In the genomic region with DNA sequence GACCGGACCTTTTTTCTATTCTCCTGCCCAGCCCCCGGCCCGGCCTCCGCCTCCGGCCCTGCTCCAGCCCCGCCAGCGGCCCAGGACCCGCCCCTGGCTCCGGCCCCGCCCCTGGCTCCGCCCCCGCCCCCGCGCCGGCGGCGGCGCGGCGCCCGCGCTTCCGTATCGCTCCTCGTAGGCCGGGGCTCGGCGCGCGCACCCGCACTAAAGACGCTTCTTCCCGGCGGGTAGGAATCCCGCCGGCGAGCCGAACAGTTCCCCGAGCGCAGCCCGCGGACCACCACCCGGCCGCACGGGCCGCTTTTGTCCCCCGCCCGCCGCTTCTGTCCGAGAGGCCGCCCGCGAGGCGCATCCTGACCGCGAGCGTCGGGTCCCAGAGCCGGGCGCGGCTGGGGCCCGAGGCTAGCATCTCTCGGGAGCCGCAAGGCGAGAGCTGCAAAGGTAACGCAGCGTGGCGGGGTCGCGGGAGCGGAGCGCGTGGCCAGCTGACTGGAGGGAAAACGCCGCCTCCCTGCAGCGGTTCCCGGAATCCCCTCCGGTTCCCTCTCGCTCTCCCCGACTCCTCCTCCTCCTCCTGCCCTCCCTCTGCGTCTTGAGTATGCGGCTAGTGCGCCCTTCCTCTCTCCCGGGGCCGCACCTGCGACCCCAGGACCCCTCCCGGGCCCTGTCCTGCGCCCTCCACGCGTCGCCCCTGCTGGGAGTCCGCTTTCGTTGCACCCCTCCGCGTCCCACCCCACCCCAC, we compare ENCODE assay signal across 1 cellular context.
TF ChIP-seq lines count a peak whose summit lies in the region.

A gene (plus strand): TSS at position 163 of the 742 bp plus-strand sequence. CDS start 11,985 bp downstream, outside the sequence.

TF ChIP-seq in K562, 482 proteins besides CTCF, POLR2A, EP300 and RAD21 (continued from another document and continues in another):
- TF ChIP-seq, protein P1, sequence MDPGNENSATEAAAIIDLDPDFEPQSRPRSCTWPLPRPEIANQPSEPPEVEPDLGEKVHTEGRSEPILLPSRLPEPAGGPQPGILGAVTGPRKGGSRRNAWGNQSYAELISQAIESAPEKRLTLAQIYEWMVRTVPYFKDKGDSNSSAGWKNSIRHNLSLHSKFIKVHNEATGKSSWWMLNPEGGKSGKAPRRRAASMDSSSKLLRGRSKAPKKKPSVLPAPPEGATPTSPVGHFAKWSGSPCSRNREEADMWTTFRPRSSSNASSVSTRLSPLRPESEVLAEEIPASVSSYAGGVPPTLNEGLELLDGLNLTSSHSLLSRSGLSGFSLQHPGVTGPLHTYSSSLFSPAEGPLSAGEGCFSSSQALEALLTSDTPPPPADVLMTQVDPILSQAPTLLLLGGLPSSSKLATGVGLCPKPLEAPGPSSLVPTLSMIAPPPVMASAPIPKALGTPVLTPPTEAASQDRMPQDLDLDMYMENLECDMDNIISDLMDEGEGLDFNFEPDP (CRISPR knock-in tag; IDR thresholded peaks at IDR 0.05) = no peak
- TF ChIP-seq PHB2 (IDR thresholded peaks at IDR 0.05; ENCODE audit: low read depth) (no peak), JUN (IDR thresholded peaks at IDR 0.05; ENCODE audit: borderline replicate concordance, low read depth, low read length) (no peak), JUN (CRISPR knock-in tag; IDR thresholded peaks at IDR 0.05; ENCODE audit: borderline replicate concordance) (no peak), RB1 (IDR thresholded peaks at IDR 0.05; ENCODE audit: low read depth) (peak; percentile 86), CXXC5 (CRISPR knock-in tag; IDR thresholded peaks at IDR 0.05) (peak; percentile 89), ZNF77 (CRISPR knock-in tag; IDR thresholded peaks at IDR 0.05) (no peak), ZNF551 (CRISPR knock-in tag; IDR thresholded peaks at IDR 0.05) (no peak), ZNF232 (CRISPR knock-in tag; IDR thresholded peaks at IDR 0.05) (no peak), FOXP1 (CRISPR knock-in tag; IDR thresholded peaks at IDR 0.05) (0 out of 2 replicates have a peak, but pooled peaks have one; percentile 6), PHF21A (IDR thresholded peaks at IDR 0.05; ENCODE audit: borderline replicate concordance, low read depth) (no peak), MTA1 (IDR thresholded peaks at IDR 0.05; ENCODE audit: borderline replicate concordance) (no peak), ETV6 (IDR thresholded peaks at IDR 0.05; ENCODE audit: borderline replicate concordance in 1 of 2, low read depth in 2 of 2, low read length in 1 of 2) (no peak), ETV6 (CRISPR knock-in tag; IDR thresholded peaks at IDR 0.05; ENCODE audit: borderline replicate concordance) (no peak), FOS (IDR thresholded peaks at IDR 0.05; ENCODE audit: extremely low read depth, insufficient read length) (no peak), POLR2G (IDR thresholded peaks at IDR 0.05; ENCODE audit: low read depth, low read length) (peak; percentile 82), TARDBP (IDR thresholded peaks at IDR 0.05) (no peak), ZNF830 (CRISPR knock-in tag; IDR thresholded peaks at IDR 0.05) (no peak), TAF1 (IDR thresholded peaks at IDR 0.05; ENCODE audit: control insufficient read depth, extremely low read depth, insufficient read depth, low read length, severe bottlenecking) (peak; percentile 56), NCOA6 (IDR thresholded peaks at IDR 0.05) (no peak), KAT7 (CRISPR knock-in tag; IDR thresholded peaks at IDR 0.05; ENCODE audit: borderline replicate concordance) (peak; percentile 96), SIN3A (IDR thresholded peaks at IDR 0.05; ENCODE audit: borderline replicate concordance in 2 of 2, control insufficient read depth in 1 of 2, low read depth in 2 of 2, low read length in 2 of 2) (peak in 1 of 2 experiments; percentile 8; a peak in 1 of 4 replicates), ARID1B (IDR thresholded peaks at IDR 0.05) (no peak), HMG20B (CRISPR knock-in tag; IDR thresholded peaks at IDR 0.05) (no peak), CBX3 (IDR thresholded peaks at IDR 0.05; ENCODE audit: borderline replicate concordance in 1 of 2, low read length in 2 of 2) (no peak), LEF1 (IDR thresholded peaks at IDR 0.05) (no peak), ZFP36 (IDR thresholded peaks at IDR 0.05; ENCODE audit: low read depth, low read length, partially characterized antibody) (no peak), HMG20A (CRISPR knock-in tag; conservative IDR thresholded peaks at IDR 0.05) (no peak), RFX7 (CRISPR knock-in tag; IDR thresholded peaks at IDR 0.05) (no peak), RBM14 (IDR thresholded peaks at IDR 0.05; ENCODE audit: borderline replicate concordance, insufficient read depth, low read depth, low read length) (no peak), TRIM24 (IDR thresholded peaks at IDR 0.05) (no peak), KLF16 (IDR thresholded peaks at IDR 0.05) (no peak), ADNP (tag; IDR thresholded peaks at IDR 0.05) (no peak), SRSF9 (IDR thresholded peaks at IDR 0.05; ENCODE audit: borderline replicate concordance, low read depth, low read length) (no peak), SRSF7 (optimal IDR thresholded peaks at IDR 0.05; ENCODE audit: low read depth, low read length) (no peak), CC2D1A (IDR thresholded peaks at IDR 0.05) (no peak), CBX2 (IDR thresholded peaks at IDR 0.05; ENCODE audit: insufficient read depth, low read length, poor library complexity, severe bottlenecking) (no peak), ZNF121 (CRISPR knock-in tag; conservative IDR thresholded peaks at IDR 0.05) (no peak), ZFP1 (CRISPR knock-in tag; IDR thresholded peaks at IDR 0.05) (no peak), HSF4 (CRISPR knock-in tag; IDR thresholded peaks at IDR 0.05; ENCODE audit: borderline replicate concordance) (no peak), ARHGAP35 (IDR thresholded peaks at IDR 0.05; ENCODE audit: partially characterized antibody) (no peak), TEAD4 (IDR thresholded peaks at IDR 0.05; ENCODE audit: low read length) (no peak), TEAD4 (CRISPR knock-in tag; IDR thresholded peaks at IDR 0.05; ENCODE audit: borderline replicate concordance) (no peak), ZFP30 (CRISPR knock-in tag; IDR thresholded peaks at IDR 0.05; ENCODE audit: borderline replicate concordance) (no peak), ZNF445 (CRISPR knock-in tag; IDR thresholded peaks at IDR 0.05; ENCODE audit: low read depth) (no peak), CREBBP (IDR thresholded peaks at IDR 0.05; ENCODE audit: low read depth, low read length) (no peak), KDM2B (CRISPR knock-in tag; IDR thresholded peaks at IDR 0.05) (no peak), CBX1 (IDR thresholded peaks at IDR 0.05; ENCODE audit: low read depth) (0 out of 2 replicates have a peak, but pooled peaks have one; percentile 53), ZNF143 (CRISPR knock-in tag; IDR thresholded peaks at IDR 0.05) (no peak), ZC3H11A (IDR thresholded peaks at IDR 0.05; ENCODE audit: low read depth, low read length) (no peak), HEY1 (CRISPR knock-in tag; IDR thresholded peaks at IDR 0.05; ENCODE audit: borderline replicate concordance) (no peak), SMAD2 (IDR thresholded peaks at IDR 0.05; ENCODE audit: low read depth, low read length) (no peak)
- TF ChIP-seq, protein P2, sequence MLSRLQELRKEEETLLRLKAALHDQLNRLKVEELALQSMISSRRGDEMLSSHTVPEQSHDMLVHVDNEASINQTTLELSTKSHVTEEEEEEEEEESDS (CRISPR knock-in tag; IDR thresholded peaks at IDR 0.05) = no peak
- TF ChIP-seq, protein P3, sequence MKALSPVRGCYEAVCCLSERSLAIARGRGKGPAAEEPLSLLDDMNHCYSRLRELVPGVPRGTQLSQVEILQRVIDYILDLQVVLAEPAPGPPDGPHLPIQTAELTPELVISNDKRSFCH (CRISPR knock-in tag; IDR thresholded peaks at IDR 0.05) = no peak
- TF ChIP-seq, protein P3 (tag; IDR thresholded peaks at IDR 0.05) = peak; percentile 45; the same call in 1 of the 2 replicates
- TF ChIP-seq, protein P4, sequence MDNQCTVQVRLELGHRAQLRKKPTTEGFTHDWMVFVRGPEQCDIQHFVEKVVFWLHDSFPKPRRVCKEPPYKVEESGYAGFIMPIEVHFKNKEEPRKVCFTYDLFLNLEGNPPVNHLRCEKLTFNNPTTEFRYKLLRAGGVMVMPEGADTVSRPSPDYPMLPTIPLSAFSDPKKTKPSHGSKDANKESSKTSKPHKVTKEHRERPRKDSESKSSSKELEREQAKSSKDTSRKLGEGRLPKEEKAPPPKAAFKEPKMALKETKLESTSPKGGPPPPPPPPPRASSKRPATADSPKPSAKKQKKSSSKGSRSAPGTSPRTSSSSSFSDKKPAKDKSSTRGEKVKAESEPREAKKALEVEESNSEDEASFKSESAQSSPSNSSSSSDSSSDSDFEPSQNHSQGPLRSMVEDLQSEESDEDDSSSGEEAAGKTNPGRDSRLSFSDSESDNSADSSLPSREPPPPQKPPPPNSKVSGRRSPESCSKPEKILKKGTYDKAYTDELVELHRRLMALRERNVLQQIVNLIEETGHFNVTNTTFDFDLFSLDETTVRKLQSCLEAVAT (IDR thresholded peaks at IDR 0.05) = 0 out of 4 replicates have a peak, but pooled peaks of 1 of the 2 experiments have one; percentile 30
- TF ChIP-seq, protein P5, sequence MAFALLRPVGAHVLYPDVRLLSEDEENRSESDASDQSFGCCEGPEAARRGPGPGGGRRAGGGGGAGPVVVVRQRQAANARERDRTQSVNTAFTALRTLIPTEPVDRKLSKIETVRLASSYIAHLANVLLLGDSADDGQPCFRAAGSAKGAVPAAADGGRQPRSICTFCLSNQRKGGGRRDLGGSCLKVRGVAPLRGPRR (CRISPR knock-in tag; IDR thresholded peaks at IDR 0.05) = no peak
- TF ChIP-seq, protein P6, sequence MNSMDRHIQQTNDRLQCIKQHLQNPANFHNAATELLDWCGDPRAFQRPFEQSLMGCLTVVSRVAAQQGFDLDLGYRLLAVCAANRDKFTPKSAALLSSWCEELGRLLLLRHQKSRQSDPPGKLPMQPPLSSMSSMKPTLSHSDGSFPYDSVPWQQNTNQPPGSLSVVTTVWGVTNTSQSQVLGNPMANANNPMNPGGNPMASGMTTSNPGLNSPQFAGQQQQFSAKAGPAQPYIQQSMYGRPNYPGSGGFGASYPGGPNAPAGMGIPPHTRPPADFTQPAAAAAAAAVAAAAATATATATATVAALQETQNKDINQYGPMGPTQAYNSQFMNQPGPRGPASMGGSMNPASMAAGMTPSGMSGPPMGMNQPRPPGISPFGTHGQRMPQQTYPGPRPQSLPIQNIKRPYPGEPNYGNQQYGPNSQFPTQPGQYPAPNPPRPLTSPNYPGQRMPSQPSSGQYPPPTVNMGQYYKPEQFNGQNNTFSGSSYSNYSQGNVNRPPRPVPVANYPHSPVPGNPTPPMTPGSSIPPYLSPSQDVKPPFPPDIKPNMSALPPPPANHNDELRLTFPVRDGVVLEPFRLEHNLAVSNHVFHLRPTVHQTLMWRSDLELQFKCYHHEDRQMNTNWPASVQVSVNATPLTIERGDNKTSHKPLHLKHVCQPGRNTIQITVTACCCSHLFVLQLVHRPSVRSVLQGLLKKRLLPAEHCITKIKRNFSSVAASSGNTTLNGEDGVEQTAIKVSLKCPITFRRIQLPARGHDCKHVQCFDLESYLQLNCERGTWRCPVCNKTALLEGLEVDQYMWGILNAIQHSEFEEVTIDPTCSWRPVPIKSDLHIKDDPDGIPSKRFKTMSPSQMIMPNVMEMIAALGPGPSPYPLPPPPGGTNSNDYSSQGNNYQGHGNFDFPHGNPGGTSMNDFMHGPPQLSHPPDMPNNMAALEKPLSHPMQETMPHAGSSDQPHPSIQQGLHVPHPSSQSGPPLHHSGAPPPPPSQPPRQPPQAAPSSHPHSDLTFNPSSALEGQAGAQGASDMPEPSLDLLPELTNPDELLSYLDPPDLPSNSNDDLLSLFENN (IDR thresholded peaks at IDR 0.05; ENCODE audit: low read depth in 2 of 2, low read length in 2 of 2) = no peak
- TF ChIP-seq, protein P7, sequence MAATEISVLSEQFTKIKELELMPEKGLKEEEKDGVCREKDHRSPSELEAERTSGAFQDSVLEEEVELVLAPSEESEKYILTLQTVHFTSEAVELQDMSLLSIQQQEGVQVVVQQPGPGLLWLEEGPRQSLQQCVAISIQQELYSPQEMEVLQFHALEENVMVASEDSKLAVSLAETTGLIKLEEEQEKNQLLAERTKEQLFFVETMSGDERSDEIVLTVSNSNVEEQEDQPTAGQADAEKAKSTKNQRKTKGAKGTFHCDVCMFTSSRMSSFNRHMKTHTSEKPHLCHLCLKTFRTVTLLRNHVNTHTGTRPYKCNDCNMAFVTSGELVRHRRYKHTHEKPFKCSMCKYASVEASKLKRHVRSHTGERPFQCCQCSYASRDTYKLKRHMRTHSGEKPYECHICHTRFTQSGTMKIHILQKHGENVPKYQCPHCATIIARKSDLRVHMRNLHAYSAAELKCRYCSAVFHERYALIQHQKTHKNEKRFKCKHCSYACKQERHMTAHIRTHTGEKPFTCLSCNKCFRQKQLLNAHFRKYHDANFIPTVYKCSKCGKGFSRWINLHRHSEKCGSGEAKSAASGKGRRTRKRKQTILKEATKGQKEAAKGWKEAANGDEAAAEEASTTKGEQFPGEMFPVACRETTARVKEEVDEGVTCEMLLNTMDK (IDR thresholded peaks at IDR 0.05; ENCODE audit: borderline replicate concordance, insufficient read depth, low read depth, low read length, poor library complexity, severe bottlenecking) = no peak
- TF ChIP-seq, protein P8, sequence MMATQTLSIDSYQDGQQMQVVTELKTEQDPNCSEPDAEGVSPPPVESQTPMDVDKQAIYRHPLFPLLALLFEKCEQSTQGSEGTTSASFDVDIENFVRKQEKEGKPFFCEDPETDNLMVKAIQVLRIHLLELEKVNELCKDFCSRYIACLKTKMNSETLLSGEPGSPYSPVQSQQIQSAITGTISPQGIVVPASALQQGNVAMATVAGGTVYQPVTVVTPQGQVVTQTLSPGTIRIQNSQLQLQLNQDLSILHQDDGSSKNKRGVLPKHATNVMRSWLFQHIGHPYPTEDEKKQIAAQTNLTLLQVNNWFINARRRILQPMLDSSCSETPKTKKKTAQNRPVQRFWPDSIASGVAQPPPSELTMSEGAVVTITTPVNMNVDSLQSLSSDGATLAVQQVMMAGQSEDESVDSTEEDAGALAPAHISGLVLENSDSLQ (IDR thresholded peaks at IDR 0.05) = no peak
- TF ChIP-seq, protein P9, sequence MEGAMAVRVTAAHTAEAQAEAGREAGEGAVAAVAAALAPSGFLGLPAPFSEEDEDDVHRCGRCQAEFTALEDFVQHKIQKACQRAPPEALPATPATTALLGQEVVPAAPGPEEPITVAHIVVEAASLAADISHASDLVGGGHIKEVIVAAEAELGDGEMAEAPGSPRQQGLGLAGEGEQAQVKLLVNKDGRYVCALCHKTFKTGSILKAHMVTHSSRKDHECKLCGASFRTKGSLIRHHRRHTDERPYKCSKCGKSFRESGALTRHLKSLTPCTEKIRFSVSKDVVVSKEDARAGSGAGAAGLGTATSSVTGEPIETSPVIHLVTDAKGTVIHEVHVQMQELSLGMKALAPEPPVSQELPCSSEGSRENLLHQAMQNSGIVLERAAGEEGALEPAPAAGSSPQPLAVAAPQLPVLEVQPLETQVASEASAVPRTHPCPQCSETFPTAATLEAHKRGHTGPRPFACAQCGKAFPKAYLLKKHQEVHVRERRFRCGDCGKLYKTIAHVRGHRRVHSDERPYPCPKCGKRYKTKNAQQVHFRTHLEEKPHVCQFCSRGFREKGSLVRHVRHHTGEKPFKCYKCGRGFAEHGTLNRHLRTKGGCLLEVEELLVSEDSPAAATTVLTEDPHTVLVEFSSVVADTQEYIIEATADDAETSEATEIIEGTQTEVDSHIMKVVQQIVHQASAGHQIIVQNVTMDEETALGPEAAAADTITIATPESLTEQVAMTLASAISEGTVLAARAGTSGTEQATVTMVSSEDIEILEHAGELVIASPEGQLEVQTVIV (CRISPR knock-in tag; IDR thresholded peaks at IDR 0.05; ENCODE audit: borderline replicate concordance) = no peak
